In the genomic region with DNA sequence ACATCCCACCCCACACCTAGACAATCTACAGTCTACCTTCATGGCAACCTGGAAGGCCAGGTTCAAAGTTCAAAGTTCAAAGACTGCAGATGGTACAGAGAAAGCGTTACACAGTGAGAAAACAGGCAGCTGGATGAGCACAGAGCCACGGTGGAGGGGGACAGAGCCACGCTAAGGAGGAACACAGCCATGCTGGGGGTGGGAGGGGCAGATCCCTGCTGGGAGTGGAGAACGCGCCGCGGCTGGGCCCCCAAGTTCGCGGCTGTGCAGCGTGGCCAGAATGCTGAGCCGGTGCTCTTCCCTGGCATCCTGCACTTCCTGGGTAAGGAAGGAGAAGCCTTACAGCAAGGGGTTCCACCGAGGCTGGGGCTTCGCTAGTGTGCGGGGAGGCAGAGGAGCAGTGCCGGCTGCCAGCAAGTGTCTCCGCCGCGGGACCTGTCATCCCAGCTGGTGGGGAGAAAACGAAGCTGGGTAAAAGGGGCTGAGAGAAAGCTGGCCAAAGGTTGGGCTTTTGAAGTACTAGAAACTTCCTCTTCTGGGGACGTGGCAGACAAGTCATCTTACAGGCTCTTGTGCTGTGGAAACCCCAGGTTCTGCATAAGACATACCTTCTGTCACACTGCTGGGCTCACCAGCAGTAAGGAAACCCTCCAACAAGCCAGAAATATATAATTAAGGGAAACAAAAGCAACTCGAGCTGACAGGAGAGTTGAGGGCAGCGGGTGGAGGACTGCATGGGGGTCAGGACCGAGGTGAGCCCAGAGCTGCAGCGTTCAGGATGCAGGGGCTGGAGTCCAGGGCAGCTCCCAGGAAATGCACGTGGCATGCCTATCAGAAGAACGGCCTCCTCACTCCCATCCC, we compare ENCODE assay signal across 9 cellular contexts.
DNase-seq lines count a peak whose midpoint lies in the region; ATAC-seq and TF ChIP-seq lines count a peak whose summit lies in the region.
"Had no signal": no experiment of that assay in that cellular context is flagged by ENCODE, and none has a peak within 500 bp of the region (broad histone marks: within the 10 kb centered on the region; RNA-seq: fewer than 3 reads in every experiment).

No MANE protein-coding gene starts in this region.

- H3K4me2 ChIP-seq in GM23248 (ENCODE audit: unreplicated experiment) (no peak overlapping the region), fibroblast of lung (ENCODE audit: extremely low read depth, insufficient read depth, low read length) (peak overlapping the region; percentile 39)

- DNase-seq in GM23248 (peak; percentile 36), UCSD-AML1 (lab: John Stamatoyannopoulos, UW; ENCODE audit: unreplicated experiment) (peak; percentile 36), fibroblast of lung (ENCODE audit: low read depth in 2 of 2) (peak; percentile 43 to 59), gastrocnemius medialis (peak in 1 of 2 donors; percentile 12), midbrain (lab: John Stamatoyannopoulos, UW) (no peak), hippocampal formation (lab: John Stamatoyannopoulos, UW) (no peak)
- DNase-seq: NCI-H1436 treated with DMSO at 0.1 percent for 48 hours had no signal

- H3K36me3 ChIP-seq in GM23248 (ENCODE audit: low read depth) (no peaks in the 10 kb centered on the region), fibroblast of lung (ENCODE audit: control insufficient read depth, insufficient read depth, low read length) (no peaks in the 10 kb centered on the region), gastrocnemius medialis (no peaks in the 10 kb centered on the region)

- no peak for TF ChIP-seq CTCF in fibroblast of lung (conservative IDR thresholded peaks at IDR 0.05 in 1 of 2, IDR thresholded peaks at IDR 0.05 in 1 of 2; ENCODE audit: low read depth in 1 of 2, low read length in 2 of 2)
- no peak for TF ChIP-seq CTCF in gastrocnemius medialis (IDR thresholded peaks at IDR 0.05 in 4 of 5, conservative IDR thresholded peaks at IDR 0.05 in 1 of 5)

- peaks cover 9% of the 10 kb centered on the region for H3F3A ChIP-seq in GM23248 (ENCODE audit: insufficient read depth)

- TF ChIP-seq POLR2A in gastrocnemius medialis (IDR thresholded peaks at IDR 0.05) = no peak

- WGBS in GM23248 (ENCODE audit: low coverage in 1 of 2, low lambda C conversion rate in 2 of 2, missing lambda C conversion rate in 2 of 2), 2 experiments = 39 to 44% methylated on average over 24 to 26 of the region's 26 CpGs

- H3K9ac ChIP-seq in GM23248 (peak overlapping the region; percentile 52; the same call in 1 of the 2 replicates), fibroblast of lung (ENCODE audit: insufficient read depth, low read length) (no peak overlapping the region)

- peaks cover 40% of the 10 kb centered on the region for H3K79me2 ChIP-seq in GM23248 (ENCODE audit: insufficient read depth)
- peaks cover 1% of the 10 kb centered on the region for H3K79me2 ChIP-seq in fibroblast of lung (ENCODE audit: control insufficient read depth, insufficient read depth, low read length)

- H3K9me3 ChIP-seq in GM23248 (ENCODE audit: low read depth) (no peaks in the 10 kb centered on the region), fibroblast of lung (ENCODE audit: control insufficient read depth, insufficient read depth, low read depth, low read length) (no peaks in the 10 kb centered on the region), gastrocnemius medialis (no peaks in the 10 kb centered on the region)

- no peaks in the 10 kb centered on the region for H3K9me2 ChIP-seq in GM23248 (ENCODE audit: insufficient read depth)

- ATAC-seq in gastrocnemius medialis (no peak), HG02973 (IDR thresholded peaks at IDR 0.05; ENCODE audit: unreplicated experiment) (no peak), GM18502 (IDR thresholded peaks at IDR 0.05; ENCODE audit: poor library complexity, unreplicated experiment) (no peak)

- intact Hi-C loops in gastrocnemius medialis (cut with DNase I; ENCODE audit: low total_unique reads) = no loop called here

- H3K4me1 ChIP-seq in GM23248 (ENCODE audit: insufficient read depth) (peaks cover 17% of the 10 kb centered on the region), fibroblast of lung (ENCODE audit: control insufficient read depth, extremely low read depth, insufficient read depth, low read length) (peaks cover 7% of the 10 kb centered on the region), gastrocnemius medialis (peaks cover 67 to 75% of the 10 kb centered on the region in 2 donors)

- H4K20me1 ChIP-seq in GM23248 (ENCODE audit: insufficient read depth) (no peaks in the 10 kb centered on the region), fibroblast of lung (ENCODE audit: control insufficient read depth, extremely low read depth, insufficient read depth, low read length) (no peaks in the 10 kb centered on the region)

- H3K4me3 ChIP-seq in GM23248 (no peak overlapping the region), fibroblast of lung (replicated peaks in 1 of 4; ENCODE audit: control extremely low read depth in 1 of 4, insufficient read depth in 1 of 4, low read depth in 3 of 4, low read length in 4 of 4) (peak overlapping the region in 1 of 4 experiments; percentile 11), gastrocnemius medialis (peak overlapping the region in 2 of 4 donors; percentile 9 to 15)

- H3K27ac ChIP-seq in GM23248 (no peak overlapping the region), fibroblast of lung (ENCODE audit: insufficient read depth, low read length) (no peak overlapping the region), gastrocnemius medialis (peak overlapping the region; percentile 94 to 99 (median 98))

- H3K27me3 ChIP-seq in GM23248 (replicated peaks; ENCODE audit: insufficient read depth) (no peaks in the 10 kb centered on the region), fibroblast of lung (ENCODE audit: control insufficient read depth, insufficient read depth, low read length) (no peaks in the 10 kb centered on the region), gastrocnemius medialis (no peaks in the 10 kb centered on the region)

- in situ Hi-C loops in GM23248 (cut with MboI) = no loop called here
- in situ Hi-C loops in gastrocnemius medialis (cut with MboI; ENCODE audit: low sequenced_read_pairs in 4 of 4) = no loop called here

- H2AFZ ChIP-seq in GM23248 (0 out of 2 replicates have a peak overlapping the region, but pooled peaks have one; percentile 45), fibroblast of lung (ENCODE audit: low read length) (peak overlapping the region; percentile 14)

Comparison
In these comparisons a context has a peak if more than half of its experiments do, and no peak if none do; other contexts are left out.
1. DNase-seq: peak in GM23248 (single experiment), UCSD-AML1 (single experiment) and fibroblast of lung (2 of 2); none in midbrain (single experiment) and hippocampal formation (0 of 2).
2. H3K27ac ChIP-seq: peak in gastrocnemius medialis (4 of 4); none in GM23248 (single experiment) and fibroblast of lung (single experiment).